In genomic region chr14:90332271-90332584, GRCh38 we compare ENCODE assay signal across 8 cellular contexts. TPM values are rescaled to one million over a fixed set of nuclear protein-coding genes. Genes with fewer than 3 reads are reported as not detected.
DNase-seq lines count a peak whose midpoint lies in the region; ATAC-seq, FAIRE-seq and TF ChIP-seq lines count a peak whose summit lies in the region.

No MANE protein-coding gene starts in this region.

- no peak for TF ChIP-seq CTCF in BE2C (IDR thresholded peaks at IDR 0.05; ENCODE audit: low read depth, low read length)
- TF ChIP-seq CTCF in HFF-Myc (IDR thresholded peaks at IDR 0.05; ENCODE audit: low read depth, low read length, missing control alignments): no peak
- no peak for TF ChIP-seq CTCF in astrocyte (IDR thresholded peaks at IDR 0.05; ENCODE audit: insufficient read depth, low read depth, low read length)

- H3K4me3 Mint-ChIP-seq in astrocyte (ENCODE audit: unreplicated experiment): peak overlapping the region; percentile 90

- peaks cover 10% of the 10 kb centered on the region for H3K27me3 Mint-ChIP-seq in astrocyte (ENCODE audit: low read depth, unreplicated experiment)

- H3K79me2 ChIP-seq in astrocyte (ENCODE audit: insufficient read depth, low read length): peaks cover 38% of the 10 kb centered on the region

- H3K4me1 Mint-ChIP-seq in astrocyte (ENCODE audit: low read depth, unreplicated experiment): peaks cover 6% of the 10 kb centered on the region

- H2AFZ ChIP-seq in astrocyte (ENCODE audit: low read depth, low read length): peak overlapping the region; percentile 77

- H3K4me1 ChIP-seq in BE2C: peaks cover 3% of the 10 kb centered on the region; the same call in 1 of the 2 replicates
- peaks cover 8% of the 10 kb centered on the region for H3K4me1 ChIP-seq in astrocyte (ENCODE audit: insufficient read depth, low read length)
- peaks cover 3% of the 10 kb centered on the region in 2 donors for H3K4me1 ChIP-seq in mucosa of rectum (ENCODE audit: control insufficient read depth in 2 of 2, insufficient read depth in 2 of 2, low read length in 2 of 2)

- H3K4me2 ChIP-seq in astrocyte (ENCODE audit: low read length): peak overlapping the region; percentile 85

- no peak for ATAC-seq in HG02678 (IDR thresholded peaks at IDR 0.05; ENCODE audit: unreplicated experiment)

- no peaks in the 10 kb centered on the region for H3K9me3 ChIP-seq in BE2C
- no peaks in the 10 kb centered on the region for H3K9me3 ChIP-seq in astrocyte (ENCODE audit: insufficient read depth, low read depth, low read length)
- H3K9me3 ChIP-seq in mucosa of rectum (ENCODE audit: control insufficient read depth in 2 of 2, low read length in 2 of 2): no peaks in the 10 kb centered on the region

- H3K27me3 ChIP-seq in BE2C (peaks cover 16% of the 10 kb centered on the region), astrocyte (ENCODE audit: insufficient read depth, low read length) (peaks cover 7% of the 10 kb centered on the region), mucosa of rectum (ENCODE audit: control insufficient read depth in 2 of 2, insufficient read depth in 2 of 2, low read length in 2 of 2) (no peaks in the 10 kb centered on the region)

- H3K36me3 ChIP-seq in BE2C: no peaks in the 10 kb centered on the region
- no peaks in the 10 kb centered on the region for H3K36me3 ChIP-seq in astrocyte (ENCODE audit: insufficient read depth, low read length)
- H3K36me3 ChIP-seq in mucosa of rectum (ENCODE audit: control insufficient read depth in 2 of 2, insufficient read depth in 2 of 2, low read length in 2 of 2): no peaks in the 10 kb centered on the region

- H4K20me1 ChIP-seq in astrocyte (ENCODE audit: insufficient read depth, low read length): no peaks in the 10 kb centered on the region

- H3K27ac Mint-ChIP-seq in astrocyte (ENCODE audit: unreplicated experiment): peak overlapping the region; percentile 91

- no peaks in the 10 kb centered on the region for H3K9me3 Mint-ChIP-seq in astrocyte (ENCODE audit: unreplicated experiment)

- H3K9ac ChIP-seq in astrocyte (ENCODE audit: low read length): peak overlapping the region; percentile 91
- H3K9ac ChIP-seq in mucosa of rectum (ENCODE audit: low read depth in 1 of 2, low read length in 2 of 2): peak overlapping the region; percentile 44 to 67

- peak overlapping the region; percentile 54 for H3K4me3 ChIP-seq in BE2C (ENCODE audit: low read depth, low read length)
- H3K4me3 ChIP-seq in HFF-Myc (replicated peaks; ENCODE audit: low read depth, low read length): peak overlapping the region; percentile 50
- peak overlapping the region; percentile 59 for H3K4me3 ChIP-seq in astrocyte (ENCODE audit: insufficient read depth, low read depth, low read length)
- peak overlapping the region; percentile 83 to 90 for H3K4me3 ChIP-seq in mucosa of rectum (ENCODE audit: low read length in 2 of 2)

- H3K27ac ChIP-seq in astrocyte (ENCODE audit: low read depth, low read length) (peak overlapping the region; percentile 34), mucosa of rectum (ENCODE audit: low read depth in 2 of 2, low read length in 2 of 2) (peak overlapping the region; percentile 67 to 83)

- H3K36me3 Mint-ChIP-seq in astrocyte (ENCODE audit: low read depth, unreplicated experiment): no peaks in the 10 kb centered on the region

- FAIRE-seq in astrocyte (lab: Jason Lieb, UNC): peak; percentile 49

- no peak for DNase-seq in BE2C
- no peak for DNase-seq in HFF-Myc (ENCODE audit: extremely low read depth, low read depth)
- DNase-seq in astrocyte (ENCODE audit: low read depth): peak; percentile 3
- no peak for DNase-seq in NCI-H1048 (lab: John Stamatoyannopoulos, UW)
- DNase-seq in HCEC 1CT: no peak
- DNase-seq in NCI-H1417 treated with DMSO at 0.1 percent for 48 hours (lab: John Stamatoyannopoulos, UW): no peak

RNA-seq across cellular contexts. Expression of gene NRDE2, which starts 0.5 kb away (rescaled TPM):
- polyA plus RNA-seq in BE2C (2012; ENCODE audit: insufficient read depth, insufficient read length, low read depth): 7.2 TPM
- total RNA-seq in astrocyte: 16.9 and 19.7 TPM in 2 replicates
